Comparison of ENCODE assay signal across 9 cellular contexts in genomic region chr5:174419523-174420132, GRCh38.
DNase-seq lines count a peak whose midpoint lies in the region; ATAC-seq, FAIRE-seq and TF ChIP-seq lines count a peak whose summit lies in the region.
"Had no signal": no experiment of that assay in that cellular context is flagged by ENCODE, and none has a peak within 500 bp of the region (broad histone marks: within the 10 kb centered on the region; RNA-seq: fewer than 3 reads in every experiment).

No MANE protein-coding gene starts in this region.

- H3K4me1 Mint-ChIP-seq in osteocyte (ENCODE audit: unreplicated experiment): peaks cover 20% of the 10 kb centered on the region

- no peak for FAIRE-seq in D721Med (lab: Jason Lieb, UNC)

- intact Hi-C loops in tibial artery (cut with DNase I; ENCODE audit: low total_unique reads): loop anchor here (5.0 to 10.0 kb wide), 2 partner anchors 318 to 515 kb away; no protein-coding TSS in a partner anchor

- H3K27ac Mint-ChIP-seq in osteocyte (ENCODE audit: unreplicated experiment): no peak overlapping the region

- H3K27me3 Mint-ChIP-seq in osteocyte (ENCODE audit: unreplicated experiment): no peaks in the 10 kb centered on the region

- no peak overlapping the region for H3K27ac ChIP-seq in tibial artery

- peak overlapping the region; percentile 74 for H3K4me3 Mint-ChIP-seq in osteocyte (ENCODE audit: unreplicated experiment)

- no peaks in the 10 kb centered on the region for H3K36me3 ChIP-seq in tibial artery

- peak overlapping the region in 1 of 2 donors; percentile 22 for H3K4me3 ChIP-seq in tibial artery

- DNase-seq in D721Med (ENCODE audit: insufficient read length, low spot score): peak; percentile 36
- peak; percentile 90 for DNase-seq in LoVo (ENCODE audit: low spot score)
- DNase-seq in activated naive CD4-positive, alpha-beta T cell treated with anti-CD3 and anti-CD28 coated beads, Interleukin-2, amount 50 U/mL, for 16 hours: peak; percentile 75
- peak; percentile 79 for DNase-seq in glomerular visceral epithelial cell (ENCODE audit: extremely low spot score)
- DNase-seq in osteocyte (ENCODE audit: extremely low spot score, unreplicated experiment): peak; percentile 96
- DNase-seq in tibial artery: peak; percentile 88 to 91
- DNase-seq: naive B cell had no signal

- peaks cover 0 to 32% of the 10 kb centered on the region in 2 donors for H3K27me3 ChIP-seq in tibial artery

- ATAC-seq in GM21717 (IDR thresholded peaks at IDR 0.05; ENCODE audit: unreplicated experiment) (peak; percentile 87), SK-N-SH treated with all-trans-retinoic acid at 6 μM for 48 hours (peak; percentile 100)

- peaks cover 0 to 8% (median 3%) of the 10 kb centered on the region in 4 donors for H3K4me1 ChIP-seq in tibial artery

- H3K9me3 Mint-ChIP-seq in osteocyte (ENCODE audit: unreplicated experiment): no peaks in the 10 kb centered on the region

- H3K9me3 ChIP-seq in tibial artery: no peaks in the 10 kb centered on the region

- no peaks in the 10 kb centered on the region for H3K36me3 Mint-ChIP-seq in osteocyte (ENCODE audit: unreplicated experiment)
- H3K36me3 Mint-ChIP-seq: naive B cell had no signal

- TF ChIP-seq CTCF in D721Med (IDR thresholded peaks at IDR 0.05; ENCODE audit: insufficient read depth, missing control alignments): peak; percentile 98
- peak; percentile 97 for TF ChIP-seq CTCF in osteocyte (IDR thresholded peaks at IDR 0.05)
- TF ChIP-seq CTCF in tibial artery (IDR thresholded peaks at IDR 0.05): peak; percentile 89 to 92

TF ChIP-seq in SK-N-SH treated with all-trans-retinoic acid at 6 μM for 48 hours, 23 proteins besides CTCF, POLR2A, EP300 and RAD21:
- TF ChIP-seq BACH2 (CRISPR knock-in tag; IDR thresholded peaks at IDR 0.05; ENCODE audit: borderline replicate concordance) (no peak), ZFP3 (CRISPR knock-in tag; IDR thresholded peaks at IDR 0.05) (peak; percentile 41; the same call in 1 of the 2 replicates)

Comparison
In these comparisons a context has a peak if more than half of its experiments do, and no peak if none do; other contexts are left out.
1. DNase-seq: peak in every context shown above with its lines; median percentile 96 in osteocyte; 90 in LoVo; 90 in tibial artery; 79 in glomerular visceral epithelial cell; 75 in activated naive CD4-positive, alpha-beta T cell treated with anti-CD3 and anti-CD28 coated beads, Interleukin-2, amount 50 U/mL, for 16 hours; 36 in D721Med.